Comparison of ENCODE assay signal across 22 cellular contexts in the genomic region with DNA sequence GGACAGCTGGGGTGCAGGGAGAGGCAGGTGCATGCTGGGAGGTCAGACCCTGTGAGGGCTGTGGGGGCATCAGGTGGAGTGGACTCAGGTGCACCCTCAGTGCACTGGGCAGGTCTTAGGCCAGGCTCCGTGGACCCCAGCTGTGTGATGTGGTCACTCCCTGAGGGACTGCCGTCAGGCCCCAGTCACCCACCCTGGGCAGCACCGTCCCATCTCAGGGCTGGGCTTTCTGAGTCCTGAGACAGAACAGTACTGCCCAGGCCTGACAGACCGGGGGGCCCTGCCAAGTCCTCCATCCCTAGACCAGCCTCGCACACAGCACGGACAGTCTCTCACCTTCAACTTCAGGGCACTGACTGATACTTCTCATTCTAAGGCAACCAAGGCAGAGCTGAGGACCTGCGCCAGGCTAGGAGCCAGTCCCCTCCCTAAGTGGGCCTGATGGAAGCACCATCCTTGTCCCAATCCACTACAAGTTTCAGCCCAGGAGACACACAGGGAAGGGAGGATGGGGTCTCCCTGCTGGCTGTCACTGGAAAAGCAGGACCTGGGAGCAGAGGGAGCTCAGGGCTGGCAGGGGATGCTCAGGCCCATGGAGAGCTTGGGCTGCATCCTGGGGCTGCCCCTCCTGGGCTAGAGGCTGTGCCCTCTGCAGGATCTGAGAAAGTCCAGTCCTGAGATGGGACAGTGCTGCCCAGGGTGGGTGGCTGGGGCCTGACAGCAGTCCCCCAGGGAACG.
"Had no signal": no experiment of that assay in that cellular context is flagged by ENCODE, and none has a peak within 500 bp of the region (broad histone marks: within the 10 kb centered on the region; RNA-seq: fewer than 3 reads in every experiment).

No MANE protein-coding gene starts in this region.

- H3K9me3 ChIP-seq: mucosa of descending colon, ovary, upper lobe of left lung had no signal

- H3K27me3 Mint-ChIP-seq: progenitor cell of endocrine pancreas; stimulated activated naive CD8-positive, alpha-beta T cell treated with anti-CD3 and anti-CD28 coated beads, Interleukin-15, Interleukin-2, amounts not matched to agents 100 ng/mL and 50 ng/mL, for 24 hours had no signal

- DNase-seq: cortex of kidney; dorsolateral prefrontal cortex; effector CD8-positive, alpha-beta T cell; heart left ventricle; hypothalamus; kidney; left colon; left ventricle myocardium superior; mucosa of descending colon; naive thymus-derived CD8-positive, alpha-beta T cell; ovary; right cardiac atrium; stimulated activated CD4-positive, alpha-beta T cell treated with anti-CD3 and anti-CD28 coated beads, Interleukin-4, amount 100 ng/mL, for 1 hour; stimulated activated CD8-positive, alpha-beta memory T cell treated with anti-CD3 and anti-CD28 coated beads, Interleukin-4, amount 100 ng/mL, for 48 hours; tibial artery had no signal

- H3K27me3 ChIP-seq: dorsolateral prefrontal cortex, heart left ventricle, ovary, tibial artery, upper lobe of left lung had no signal

- H3K36me3 ChIP-seq: ovary, upper lobe of left lung had no signal

- ATAC-seq: esophagus mucosa; heart left ventricle; left colon; left ventricle myocardium superior; mucosa of descending colon; naive thymus-derived CD8-positive, alpha-beta T cell; right cardiac atrium; stimulated activated effector memory CD8-positive, alpha-beta T cell treated with anti-CD3 and anti-CD28 coated beads, Interleukin-12 subunit alpha, Interleukin-12 subunit beta, amount 100 ng/mL, for 72 hours had no signal

- H3K9me3 Mint-ChIP-seq: central memory CD8-positive, alpha-beta T cell; stimulated activated effector memory CD8-positive, alpha-beta T cell treated with anti-CD3 and anti-CD28 coated beads, Interleukin-12 subunit alpha, Interleukin-12 subunit beta, amount 100 ng/mL, for 72 hours; stimulated activated naive CD8-positive, alpha-beta T cell treated with anti-CD3 and anti-CD28 coated beads, Interleukin-15, Interleukin-2, amounts not matched to agents 100 ng/mL and 50 ng/mL, for 24 hours had no signal

- H3K4me3 Mint-ChIP-seq: central memory CD8-positive, alpha-beta T cell; stimulated activated effector memory CD8-positive, alpha-beta T cell treated with anti-CD3 and anti-CD28 coated beads, Interleukin-12 subunit alpha, Interleukin-12 subunit beta, amount 100 ng/mL, for 72 hours; stimulated activated naive CD8-positive, alpha-beta T cell treated with anti-CD3 and anti-CD28 coated beads, Interleukin-15, Interleukin-2, amounts not matched to agents 100 ng/mL and 50 ng/mL, for 24 hours had no signal

- H3K4me3 ChIP-seq: dorsolateral prefrontal cortex, heart left ventricle, mucosa of descending colon, ovary, smooth muscle cell, tibial artery, upper lobe of left lung had no signal

- H3K27ac ChIP-seq: dorsolateral prefrontal cortex, heart left ventricle, ovary, tibial artery, upper lobe of left lung had no signal

- H3K27ac Mint-ChIP-seq: naive thymus-derived CD8-positive, alpha-beta T cell; progenitor cell of endocrine pancreas; stimulated activated effector memory CD8-positive, alpha-beta T cell treated with anti-CD3 and anti-CD28 coated beads, Interleukin-12 subunit alpha, Interleukin-12 subunit beta, amount 100 ng/mL, for 72 hours; stimulated activated naive CD8-positive, alpha-beta T cell treated with anti-CD3 and anti-CD28 coated beads, Interleukin-15, Interleukin-2, amounts not matched to agents 100 ng/mL and 50 ng/mL, for 24 hours had no signal

- H3K36me3 Mint-ChIP-seq: stimulated activated effector memory CD8-positive, alpha-beta T cell treated with anti-CD3 and anti-CD28 coated beads, Interleukin-12 subunit alpha, Interleukin-12 subunit beta, amount 100 ng/mL, for 72 hours had no signal

- H3K4me1 Mint-ChIP-seq: central memory CD8-positive, alpha-beta T cell; stimulated activated effector memory CD8-positive, alpha-beta T cell treated with anti-CD3 and anti-CD28 coated beads, Interleukin-12 subunit alpha, Interleukin-12 subunit beta, amount 100 ng/mL, for 72 hours had no signal

- H3K4me1 ChIP-seq: heart left ventricle, tibial artery, upper lobe of left lung had no signal
